ENCODE assay signal across 1 cellular context in genomic region chr19:6531163-6531955, GRCh38.
A peak's percentile ranks its signal among the peaks of the same experiment; 100 is the strongest.
TF ChIP-seq lines count a peak whose summit lies in the region.

No MANE protein-coding gene starts in this region.

TF ChIP-seq in GM12878, 131 proteins besides CTCF, POLR2A, EP300 and RAD21:
- TF ChIP-seq CHD1 (IDR thresholded peaks at IDR 0.05; ENCODE audit: low read depth, low read length) (0 out of 2 replicates have a peak, but pooled peaks have one; percentile 67), POLR2AphosphoS5 (IDR thresholded peaks at IDR 0.05; ENCODE audit: low read length) (peak; percentile 83), BACH1 (IDR thresholded peaks at IDR 0.05; ENCODE audit: borderline replicate concordance) (0 out of 2 replicates have a peak, but pooled peaks have one; percentile 7), TARDBP (IDR thresholded peaks at IDR 0.05; ENCODE audit: borderline replicate concordance) (no peak), SMAD1 (IDR thresholded peaks at IDR 0.05; ENCODE audit: low read depth, partially characterized antibody) (peak; percentile 23), ZBTB40 (IDR thresholded peaks at IDR 0.05; ENCODE audit: borderline replicate concordance) (no peak), BRCA1 (IDR thresholded peaks at IDR 0.05; ENCODE audit: low read depth, low read length) (peak; percentile 5; the same call in 1 of the 2 replicates), SREBF1 (IDR thresholded peaks at IDR 0.05; ENCODE audit: low read length) (no peak), GATAD2B (conservative IDR thresholded peaks at IDR 0.05; ENCODE audit: low read depth) (peak; percentile 89; the same call in 1 of the 2 replicates), MLLT1 (IDR thresholded peaks at IDR 0.05) (peak; percentile 90), MAX (IDR thresholded peaks at IDR 0.05; ENCODE audit: low read depth, low read length) (peak; percentile 15; the same call in 1 of the 2 replicates), ZNF274 (IDR thresholded peaks at IDR 0.05; ENCODE audit: insufficient read depth, insufficient read length) (no peak), NR2C2 (IDR thresholded peaks at IDR 0.05; ENCODE audit: borderline replicate concordance, control insufficient read depth, insufficient read length, low read depth) (no peak), DPF2 (IDR thresholded peaks at IDR 0.05) (peak; percentile 14; the same call in 1 of the 2 replicates), BCL3 (IDR thresholded peaks at IDR 0.05; ENCODE audit: borderline replicate concordance, insufficient read depth, low read depth, low read length, poor library complexity, severe bottlenecking) (no peak), ZNF207 (IDR thresholded peaks at IDR 0.05; ENCODE audit: borderline replicate concordance) (peak; percentile 78; the same call in 1 of the 2 replicates), RBBP5 (conservative IDR thresholded peaks at IDR 0.05) (no peak), HDAC6 (IDR thresholded peaks at IDR 0.05; ENCODE audit: unreplicated experiment) (peak; percentile 75), NBN (IDR thresholded peaks at IDR 0.05) (no peak), LARP7 (IDR thresholded peaks at IDR 0.05) (peak; percentile 100), IKZF1 (conservative IDR thresholded peaks at IDR 0.05) (no peak), EZH2 (IDR thresholded peaks at IDR 0.05; ENCODE audit: borderline replicate concordance, control insufficient read depth, low read depth, low read length) (no peak), FOXK2 (IDR thresholded peaks at IDR 0.05) (no peak), PAX5 (IDR thresholded peaks at IDR 0.05; ENCODE audit: borderline replicate concordance, low read depth, low read length) (no peak), HDAC2 (IDR thresholded peaks at IDR 0.05) (no peak), ZBTB4 (CRISPR knock-in tag; IDR thresholded peaks at IDR 0.05) (no peak)
